Comparison of ENCODE assay signal across 8 cellular contexts in the genomic region with DNA sequence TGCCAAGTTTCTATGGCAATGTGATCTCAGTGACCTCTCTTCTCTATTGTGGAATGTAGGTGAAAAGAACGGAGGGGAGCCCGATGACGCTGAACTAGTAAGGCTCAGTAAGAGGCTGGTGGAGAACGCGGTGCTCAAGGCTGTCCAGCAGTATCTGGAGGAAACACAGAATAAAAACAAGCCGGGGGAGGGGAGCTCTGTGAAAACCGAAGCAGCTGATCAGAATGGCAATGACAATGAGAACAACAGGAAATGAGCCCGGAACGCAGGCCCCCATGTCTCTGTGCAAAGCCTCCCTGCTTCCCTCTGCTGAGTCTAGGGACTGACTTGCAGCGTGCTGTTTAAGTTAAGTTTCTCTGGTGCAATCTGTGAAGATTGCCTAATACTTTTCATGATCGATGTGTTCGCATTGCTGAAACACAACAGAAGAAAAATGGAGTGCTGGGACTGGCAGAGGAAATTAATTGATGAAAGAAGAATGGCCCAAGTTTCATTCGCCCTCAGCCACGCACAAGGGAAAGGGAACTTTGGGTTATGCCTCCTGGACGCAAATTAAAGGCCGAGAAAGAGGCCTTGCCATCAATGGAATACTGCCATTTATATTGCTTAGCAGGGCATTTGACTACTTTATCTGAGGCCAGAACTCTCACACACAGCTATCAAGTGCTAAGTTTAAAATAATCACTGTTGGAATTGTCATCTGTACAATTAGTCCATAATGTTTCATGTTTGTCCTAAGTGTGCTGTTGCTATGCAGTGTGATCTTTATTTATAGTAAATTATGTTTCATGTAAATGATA.
DNase-seq lines count a peak whose midpoint lies in the region; FAIRE-seq and TF ChIP-seq lines count a peak whose summit lies in the region.

No MANE protein-coding gene starts in this region.

- H3K4me1 ChIP-seq in cardiac muscle cell (ENCODE audit: low read depth) (peaks cover 10% of the 10 kb centered on the region), small intestine (ENCODE audit: control insufficient read depth in 2 of 2, insufficient read depth in 1 of 2, low read depth in 1 of 2, low read length in 1 of 2) (peaks cover 3 to 6% of the 10 kb centered on the region in 2 donors)

- FAIRE-seq in small intestine (lab: Jason Lieb, UNC): no peak

- H3K36me3 ChIP-seq in cardiac muscle cell (no peaks in the 10 kb centered on the region), small intestine (ENCODE audit: control insufficient read depth in 2 of 2, insufficient read depth in 2 of 2, low read length in 2 of 2) (no peaks in the 10 kb centered on the region)

- no peak overlapping the region for H3K4me3 ChIP-seq in cardiac muscle cell
- H3K4me3 ChIP-seq in small intestine (ENCODE audit: low read depth in 1 of 2, low read length in 2 of 2): no peak overlapping the region

- H3K27me3 ChIP-seq in cardiac muscle cell (no peaks in the 10 kb centered on the region), small intestine (ENCODE audit: control insufficient read depth in 2 of 2, insufficient read depth in 2 of 2, low read length in 2 of 2) (no peaks in the 10 kb centered on the region)

- H3K27ac ChIP-seq in cardiac muscle cell: no peak overlapping the region
- peak overlapping the region; percentile 9 to 71 for H3K27ac ChIP-seq in small intestine (ENCODE audit: low read depth in 1 of 2, low read length in 1 of 2)

- DNase-seq in Kasumi-1 (lab: John Stamatoyannopoulos, UW) (peak; percentile 71 to 81), cardiac muscle cell (ENCODE audit: low read depth in 1 of 2, low spot score in 1 of 2) (peak; percentile 6 to 44), small intestine (peak; percentile 55), DMS79 treated with DMSO at 0.1 percent for 48 hours (lab: John Stamatoyannopoulos, UW) (no peak), NCI-H1930 (lab: John Stamatoyannopoulos, UW) (no peak), EL (no peak), cortex of kidney (lab: John Stamatoyannopoulos, UW) (no peak)
- DNase-seq in activated CD8-positive, alpha-beta memory T cell treated with anti-CD3 and anti-CD28 coated beads, Interleukin-2, amount 50 U/mL, for 48 hours: peak; percentile 61

- WGBS in small intestine, 3 donors: 46 to 81% (median 61%) methylated on average over 16 of the region's 16 CpGs

- TF ChIP-seq CTCF in cardiac muscle cell (IDR thresholded peaks at IDR 0.05; ENCODE audit: low read depth, low read length): no peak

- no peaks in the 10 kb centered on the region for H3K9me3 ChIP-seq in cardiac muscle cell (ENCODE audit: low read depth)
- no peaks in the 10 kb centered on the region for H3K9me3 ChIP-seq in small intestine (ENCODE audit: control insufficient read depth, low read depth)

Comparison
In these comparisons a context has a peak if more than half of its experiments do, and no peak if none do; other contexts are left out.
1. DNase-seq: peak in Kasumi-1 (2 of 2), activated CD8-positive, alpha-beta memory T cell treated with anti-CD3 and anti-CD28 coated beads, Interleukin-2, amount 50 U/mL, for 48 hours (single experiment), cardiac muscle cell (2 of 2) and small intestine (single experiment); none in DMS79 treated with DMSO at 0.1 percent for 48 hours (single experiment), NCI-H1930 (0 of 2), EL (single experiment) and cortex of kidney (single experiment).